In the genomic region with DNA sequence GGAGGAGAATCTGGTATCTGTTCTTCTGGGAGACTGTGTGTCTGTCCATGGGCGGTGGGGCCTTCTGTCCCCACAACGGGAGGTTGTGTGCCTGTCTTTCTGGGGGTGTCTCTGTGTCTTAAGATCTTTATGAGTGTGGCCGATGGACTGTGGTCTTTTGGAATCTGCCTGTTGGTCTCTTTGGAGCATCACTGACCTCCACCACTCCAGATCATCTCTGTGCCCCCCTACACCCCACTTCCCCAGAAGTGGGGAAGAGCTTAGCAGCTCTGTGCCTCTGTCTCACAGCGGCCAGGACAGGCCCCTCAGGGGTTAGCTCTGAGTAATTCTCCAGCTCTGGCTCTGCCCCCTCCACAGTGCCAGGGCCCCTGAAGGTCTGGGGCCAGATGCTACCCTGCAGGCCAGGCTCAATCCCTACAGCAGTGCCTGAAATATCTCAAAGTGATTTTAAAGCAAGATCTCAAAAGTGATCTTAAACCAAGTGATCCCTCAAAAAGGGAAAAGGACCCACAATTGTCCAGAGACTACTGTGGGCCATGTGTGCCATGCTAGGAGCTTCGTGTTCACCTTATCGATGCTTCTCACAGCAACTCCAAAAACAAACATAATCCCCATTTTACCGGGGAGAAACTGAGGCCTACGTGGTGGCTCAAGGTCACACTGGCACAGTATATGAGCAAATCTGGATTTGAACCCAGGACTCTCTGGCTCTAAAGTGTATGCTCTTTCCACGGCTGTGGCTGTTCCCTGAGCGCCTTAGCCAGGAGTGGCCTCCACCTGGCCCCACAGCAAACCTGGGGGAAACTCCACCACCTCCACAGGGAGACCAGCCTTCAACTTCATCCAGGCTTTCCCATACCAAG, we compare ENCODE assay signal across 8 cellular contexts. TPM values are rescaled to one million over a fixed set of nuclear protein-coding genes. Genes with fewer than 3 reads are reported as not detected.
DNase-seq lines count a peak whose midpoint lies in the region; ATAC-seq and TF ChIP-seq lines count a peak whose summit lies in the region.

No MANE protein-coding gene starts in this region.

- DNase-seq in Calu3 (no peak), Peyer's patch (no peak), prostate gland (ENCODE audit: low spot score) (no peak), RKO (ENCODE audit: low spot score) (no peak), NCI-H748 (lab: John Stamatoyannopoulos, UW; ENCODE audit: unreplicated experiment) (no peak)

- no peaks in the 10 kb centered on the region for H3K9me3 Mint-ChIP-seq in Calu3 (ENCODE audit: low read depth, unreplicated experiment)

- H3K27me3 Mint-ChIP-seq in Calu3 (ENCODE audit: unreplicated experiment) = no peaks in the 10 kb centered on the region

- H3K36me3 Mint-ChIP-seq in Calu3 (ENCODE audit: insufficient read depth, unreplicated experiment) = peaks cover 17% of the 10 kb centered on the region

- H3K27ac ChIP-seq in Peyer's patch (peak overlapping the region in 3 of 4 donors; percentile 63 to 89 (median 74)), esophagus (ENCODE audit: low read depth in 2 of 2, low read length in 1 of 2) (peak overlapping the region; percentile 97 to 100), prostate gland (peak overlapping the region; percentile 15 to 57)

- 57 to 63% methylated on average over 10 of the region's 10 CpGs for WGBS in esophagus, 2 donors
- WGBS in prostate gland = 72% methylated on average over 10 of the region's 10 CpGs

- BruUV-seq in Calu3 (replicated peaks; lab: Mats Ljungman, UMichigan) = TSS peak; percentile 89

- intact Hi-C loops in Calu3 (cut with micrococcal nuclease; ENCODE audit: unreplicated experiment) = loop anchor here (5.0 kb wide), 1 partner anchor 208 kb away; no protein-coding TSS in a partner anchor
- intact Hi-C loops in prostate gland (cut with DNase I) = loop anchor here (5.0 kb wide), 1 partner anchor 503 kb away; no protein-coding TSS in a partner anchor

- no peak for ATAC-seq in HG03439 (IDR thresholded peaks at IDR 0.05; ENCODE audit: unreplicated experiment)
- ATAC-seq in HG03565 (IDR thresholded peaks at IDR 0.05; ENCODE audit: unreplicated experiment) = no peak

- H3K9me3 ChIP-seq in Peyer's patch (no peaks in the 10 kb centered on the region), esophagus (ENCODE audit: control insufficient read depth in 2 of 2, insufficient read depth in 1 of 2, low read depth in 1 of 2, low read length in 1 of 2) (no peaks in the 10 kb centered on the region), prostate gland (no peaks in the 10 kb centered on the region)

- peaks cover 83% of the 10 kb centered on the region for H3K4me1 Mint-ChIP-seq in Calu3 (ENCODE audit: low read depth, unreplicated experiment)

- no peak for TF ChIP-seq CTCF in Calu3 (IDR thresholded peaks at IDR 0.05; ENCODE audit: unreplicated experiment)
- no peak for TF ChIP-seq CTCF in Peyer's patch (IDR thresholded peaks at IDR 0.05)
- no peak for TF ChIP-seq CTCF in prostate gland (IDR thresholded peaks at IDR 0.05)

- CTCF ChIA-PET in Calu3 (lab: Charles Lee) = interaction anchor here (0.7 to 2.2 kb wide), 5 partner anchors 9 to 728 kb away, joined by 3 to 6 read pairs (median 3); no protein-coding TSS in a partner anchor

- peak overlapping the region; percentile 64 for H3K4me3 Mint-ChIP-seq in Calu3 (ENCODE audit: low read depth, unreplicated experiment)

- H3K36me3 ChIP-seq in Peyer's patch = no peaks in the 10 kb centered on the region
- H3K36me3 ChIP-seq in esophagus (ENCODE audit: control insufficient read depth in 2 of 2, insufficient read depth in 2 of 2, low read length in 1 of 2) = no peaks in the 10 kb centered on the region
- no peaks in the 10 kb centered on the region for H3K36me3 ChIP-seq in prostate gland

- H3K4me1 ChIP-seq in Peyer's patch (peaks cover 4 to 68% (median 9%) of the 10 kb centered on the region in 4 donors), esophagus (ENCODE audit: control insufficient read depth in 2 of 2, insufficient read depth in 2 of 2, low read length in 1 of 2) (peaks cover 5 to 54% of the 10 kb centered on the region in 2 donors), prostate gland (replicated peaks) (no peaks in the 10 kb centered on the region)

- H3K4me3 ChIP-seq in Peyer's patch (peak overlapping the region; percentile 48 to 52 (median 51)), esophagus (ENCODE audit: low read depth in 1 of 2, low read length in 2 of 2) (peak overlapping the region; percentile 18 to 40), prostate gland (peak overlapping the region; percentile 19 to 32)

- H3K27me3 ChIP-seq in Peyer's patch (no peaks in the 10 kb centered on the region), esophagus (ENCODE audit: control insufficient read depth in 1 of 2, insufficient read depth in 2 of 2, low read length in 2 of 2) (no peaks in the 10 kb centered on the region), prostate gland (replicated peaks; ENCODE audit: insufficient read depth) (no peaks in the 10 kb centered on the region)

- H3K27ac Mint-ChIP-seq in Calu3 (ENCODE audit: unreplicated experiment) = peak overlapping the region; percentile 99

- TF ChIP-seq POLR2A in Peyer's patch (IDR thresholded peaks at IDR 0.05) = no peak
- TF ChIP-seq POLR2A in prostate gland (IDR thresholded peaks at IDR 0.05) = peak; percentile 9

RNA-seq across cellular contexts. Expression of gene KRT78, which starts 26.0 kb away (rescaled TPM):
- total RNA-seq in Calu3 (2022) = 0.59 and 0.69 TPM in 2 replicates
- total RNA-seq in Peyer's patch = not detected
- 1,000 to 10,000 TPM in 1 of 2 donors, 100 to 1,000 TPM in 1; 633 to 1,998 TPM for polyA plus RNA-seq in esophagus
- total RNA-seq in prostate gland = 1 to 10 TPM in 1 of 2 donors, not detected in 1; 1.0 TPM

RNA-seq across cellular contexts. Expression of gene KRT8, which starts 30.1 kb away (rescaled TPM):
- total RNA-seq in Calu3 (2022) (2,474 and 2,821 TPM in 2 replicates), Peyer's patch (1,000 to 10,000 TPM; 1,046 to 2,452 (median 2,098) TPM), prostate gland (100 to 1,000 TPM; 182 to 536 TPM)
- polyA plus RNA-seq in esophagus = 100 to 1,000 TPM in 1 of 2 donors, 10 to 100 TPM in 1; 38.7 to 105 TPM

RNA-seq across cellular contexts. Expression of gene KRT79, which starts 40.7 kb away (rescaled TPM):
- total RNA-seq in Calu3 (2022) (0.24 TPM in 1 of 2 replicates, not detected in the other), Peyer's patch (not detected), prostate gland (not detected)
- 1 to 10 TPM in 1 of 2 donors, under 1 TPM in 1; 0.75 to 1.8 TPM for polyA plus RNA-seq in esophagus

Comparison
In these comparisons a context has a peak if more than half of its experiments do, and no peak if none do; other contexts are left out.
1. H3K27ac ChIP-seq: peak in every context shown above with its lines; median percentile 98 in esophagus; 74 in Peyer's patch; 36 in prostate gland.